ENCODE assay signal across 8 cellular contexts in the genomic region with DNA sequence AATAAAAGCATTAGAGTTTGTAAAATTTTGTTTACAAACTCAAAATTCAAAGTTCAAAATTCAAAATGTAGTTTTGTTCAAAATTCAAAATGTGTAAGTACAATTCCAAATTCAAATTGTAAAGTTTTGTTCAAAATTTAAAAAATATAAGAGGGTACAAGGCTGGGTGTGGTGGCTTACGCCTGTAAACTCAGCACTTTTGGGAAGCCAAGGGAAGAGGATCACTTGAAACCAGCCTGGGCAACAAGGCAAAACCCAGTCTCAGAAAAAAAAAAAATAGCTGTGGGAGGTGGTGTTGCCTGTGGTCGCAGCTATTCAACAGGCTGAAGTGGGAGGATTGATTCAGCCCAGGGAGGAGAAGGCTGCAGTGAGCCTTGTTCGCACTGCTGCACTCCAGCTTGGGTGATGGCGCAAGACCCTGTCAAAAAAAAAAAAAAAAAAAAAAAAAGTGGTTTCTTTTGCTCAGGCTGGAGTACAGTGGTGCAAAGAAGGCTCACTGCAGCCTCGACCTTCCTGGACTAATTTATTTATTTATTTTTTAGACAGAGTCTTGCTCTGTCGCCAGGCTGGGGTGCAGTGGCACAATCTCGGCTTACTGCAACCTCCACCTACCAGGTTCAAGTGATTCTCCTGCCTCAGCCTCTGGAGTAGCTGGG. TPM values are rescaled to one million over a fixed set of nuclear protein-coding genes. Genes with fewer than 3 reads are reported as not detected.
DNase-seq lines count a peak whose midpoint lies in the region; FAIRE-seq and TF ChIP-seq lines count a peak whose summit lies in the region.
"Had no signal": no experiment of that assay in that cellular context is flagged by ENCODE, and none has a peak within 500 bp of the region (broad histone marks: within the 10 kb centered on the region; RNA-seq: fewer than 3 reads in every experiment).

No MANE protein-coding gene starts in this region.

- no peaks in the 10 kb centered on the region for H3K36me3 Mint-ChIP-seq in MCF 10A (ENCODE audit: insufficient read depth, unreplicated experiment)
- no peaks in the 10 kb centered on the region for H3K36me3 Mint-ChIP-seq in CD4-positive, alpha-beta memory T cell

- DNase-seq in MCF 10A (ENCODE audit: unreplicated experiment) (peak; percentile 65), breast epithelium (ENCODE audit: low spot score in 2 of 2) (no peak), astrocyte of the hippocampus (ENCODE audit: low read depth, low spot score) (peak; percentile 55), urothelium cell line (ENCODE audit: low spot score) (peak; percentile 29), DMS114 treated with DMSO at 0.1 percent for 48 hours (lab: John Stamatoyannopoulos, UW; ENCODE audit: unreplicated experiment) (no peak)
- no peak for DNase-seq in CD4-positive, alpha-beta memory T cell

- no peak overlapping the region for H3K27ac Mint-ChIP-seq in MCF 10A (ENCODE audit: low read depth, unreplicated experiment)
- no peak overlapping the region for H3K27ac Mint-ChIP-seq in CD4-positive, alpha-beta memory T cell

- H3K4me3 ChIP-seq in breast epithelium, result no peak overlapping the region
- H3K4me3 ChIP-seq in CD4-positive, alpha-beta memory T cell (ENCODE audit: low read length in 2 of 2), result no peak overlapping the region

- intact Hi-C loops in MCF 10A (cut with micrococcal nuclease) (no loop called here), breast epithelium (cut with DNase I; ENCODE audit: low total_unique reads) (no loop called here)
- intact Hi-C loops in CD4-positive, alpha-beta memory T cell (cut with micrococcal nuclease), result no loop called here

- no peak for FAIRE-seq in urothelium cell line (lab: Jason Lieb, UNC)

- no peaks in the 10 kb centered on the region for H3K9me3 ChIP-seq in breast epithelium
- no peaks in the 10 kb centered on the region for H3K9me3 ChIP-seq in CD4-positive, alpha-beta memory T cell (ENCODE audit: control insufficient read depth in 1 of 2, low read length in 2 of 2)

- H3K27me3 Mint-ChIP-seq in MCF 10A (ENCODE audit: insufficient read depth, unreplicated experiment), result no peaks in the 10 kb centered on the region
- H3K27me3 Mint-ChIP-seq in CD4-positive, alpha-beta memory T cell, result peaks cover 0 to 10% of the 10 kb centered on the region in 2 donors

- no peaks in the 10 kb centered on the region for H3K9me3 Mint-ChIP-seq in MCF 10A (ENCODE audit: unreplicated experiment)
- peaks cover 0 to under 1% (median 0%) of the 10 kb centered on the region in 8 donors for H3K9me3 Mint-ChIP-seq in CD4-positive, alpha-beta memory T cell

- H3K4me1 Mint-ChIP-seq in MCF 10A (ENCODE audit: insufficient read depth, unreplicated experiment), result peaks cover 20% of the 10 kb centered on the region
- H3K4me1 Mint-ChIP-seq in CD4-positive, alpha-beta memory T cell, result peaks cover 7 to 10% (median 8%) of the 10 kb centered on the region in 4 donors

- POLR2A ChIA-PET in MCF 10A (lab: Yijun Ruan, JAX), result interaction anchor here (0.6 to 1.7 kb wide), 14 partner anchors 10 to 221 kb away, joined by 3 to 5 read pairs (median 4); partner anchors contain the start of genes ATF6B, DXO, EHMT2 and NEU1
- POLR2A ChIA-PET in CD4-positive, alpha-beta memory T cell (lab: Charles Lee; ENCODE audit: partially characterized antibody), result interaction anchor here (0.7 kb wide), 1 partner anchor 12 kb away, joined by 3 read pairs; no protein-coding TSS in a partner anchor

- no peak overlapping the region for H3K27ac ChIP-seq in breast epithelium
- H3K27ac ChIP-seq in CD4-positive, alpha-beta memory T cell (ENCODE audit: low read depth, low read length), result no peak overlapping the region
- H3K27ac ChIP-seq: C4-2B had no signal

- TF ChIP-seq POLR2A in breast epithelium (IDR thresholded peaks at IDR 0.05), result no peak

- TF ChIP-seq CTCF in MCF 10A (IDR thresholded peaks at IDR 0.05; ENCODE audit: unreplicated experiment) (no peak), breast epithelium (IDR thresholded peaks at IDR 0.05) (no peak)

- CTCF ChIA-PET in MCF 10A (lab: Yijun Ruan, JAX), result interaction anchor here (0.8 to 4.8 kb wide), 3 partner anchors 13 to 45 kb away, joined by 3 to 32 read pairs (median 5); no protein-coding TSS in a partner anchor
- CTCF ChIA-PET in CD4-positive, alpha-beta memory T cell (lab: Charles Lee; ENCODE audit: partially characterized antibody), result interaction anchor here (0.7 kb wide), 1 partner anchor 1444 kb away, joined by 4 read pairs; no protein-coding TSS in a partner anchor

- H3K36me3 ChIP-seq in breast epithelium, result no peaks in the 10 kb centered on the region
- no peaks in the 10 kb centered on the region for H3K36me3 ChIP-seq in CD4-positive, alpha-beta memory T cell (ENCODE audit: insufficient read depth, low read length)

- H3K4me1 ChIP-seq in breast epithelium, result no peaks in the 10 kb centered on the region
- peaks cover 7% of the 10 kb centered on the region for H3K4me1 ChIP-seq in CD4-positive, alpha-beta memory T cell (ENCODE audit: insufficient read depth, low read length)

- no peak overlapping the region for H3K4me3 Mint-ChIP-seq in MCF 10A (ENCODE audit: unreplicated experiment)
- no peak overlapping the region for H3K4me3 Mint-ChIP-seq in CD4-positive, alpha-beta memory T cell

- no TSS peak for BruUV-seq in MCF 10A (replicated peaks; lab: Mats Ljungman, UMichigan)

- no peaks in the 10 kb centered on the region for H3K27me3 ChIP-seq in breast epithelium
- H3K27me3 ChIP-seq in CD4-positive, alpha-beta memory T cell (ENCODE audit: insufficient read depth, low read length), result no peaks in the 10 kb centered on the region

RNA-seq across cellular contexts. Expression of gene ZBTB12, which starts 5.4 kb away (rescaled TPM):
- total RNA-seq in MCF 10A (2022), result 3.6 and 4.0 TPM in 2 replicates
- 1 to 10 TPM in 2 of 3 donors, under 1 TPM in 1; 0.64 to 3.3 (median 1.9) TPM for total RNA-seq in breast epithelium
- 1 to 10 TPM; 2.4 to 2.5 TPM for total RNA-seq in CD4-positive, alpha-beta memory T cell
- polyA plus RNA-seq in CD4-positive, alpha-beta memory T cell, result not detected

RNA-seq across cellular contexts. Expression of gene EHMT2, which starts 9.8 kb away (rescaled TPM):
- total RNA-seq in MCF 10A (2022) (20.2 and 21.8 TPM in 2 replicates), breast epithelium (10 to 100 TPM; 34.6 to 37.5 (median 37.0) TPM)
- 10 to 100 TPM; 79.1 to 82.1 TPM for total RNA-seq in CD4-positive, alpha-beta memory T cell
- 10 to 100 TPM; 24.1 to 47.9 TPM for polyA plus RNA-seq in CD4-positive, alpha-beta memory T cell

RNA-seq across cellular contexts. Expression of gene C2, which starts 20.2 kb away (rescaled TPM):
- total RNA-seq in MCF 10A (2022) (not detected in 2 replicates), breast epithelium (10 to 100 TPM; 10.2 to 54.2 (median 15.4) TPM)
- 1 to 10 TPM; 2.1 to 3.2 TPM for total RNA-seq in CD4-positive, alpha-beta memory T cell
- not detected for polyA plus RNA-seq in CD4-positive, alpha-beta memory T cell
- total RNA-seq: lung microvascular endothelial cell had no signal

RNA-seq across cellular contexts. Expression of gene SLC44A4, which starts 28.5 kb away (rescaled TPM):
- not detected in 2 replicates for total RNA-seq in MCF 10A (2022)
- total RNA-seq in breast epithelium, result 10 to 100 TPM in 2 of 3 donors, under 1 TPM in 1; 0.32 to 35.4 (median 10.5) TPM
- total RNA-seq in CD4-positive, alpha-beta memory T cell, result not detected
- polyA plus RNA-seq in CD4-positive, alpha-beta memory T cell, result under 1 TPM in 1 of 2 donors, not detected in 1; 0.11 TPM
- total RNA-seq: lung microvascular endothelial cell had no signal

RNA-seq across cellular contexts. Expression of gene CFB, which starts 38.6 kb away (rescaled TPM):
- total RNA-seq in MCF 10A (2022) (24.5 and 24.6 TPM in 2 replicates), breast epithelium (100 to 1,000 TPM in 2 of 3 donors, 10 to 100 TPM in 1; 36.3 to 177 (median 130) TPM)
- under 1 TPM in 1 of 2 experiments, not detected in 1; 0.64 TPM for total RNA-seq in CD4-positive, alpha-beta memory T cell
- polyA plus RNA-seq in CD4-positive, alpha-beta memory T cell, result not detected

Comparison
In these comparisons a context has a peak if more than half of its experiments do, and no peak if none do; other contexts are left out.
1. DNase-seq: peak in MCF 10A (single experiment), astrocyte of the hippocampus (single experiment) and urothelium cell line (single experiment); none in breast epithelium (0 of 2), CD4-positive, alpha-beta memory T cell (0 of 5) and DMS114 treated with DMSO at 0.1 percent for 48 hours (single experiment).